Comparison of ENCODE assay signal across 9 cellular contexts in the genomic region with DNA sequence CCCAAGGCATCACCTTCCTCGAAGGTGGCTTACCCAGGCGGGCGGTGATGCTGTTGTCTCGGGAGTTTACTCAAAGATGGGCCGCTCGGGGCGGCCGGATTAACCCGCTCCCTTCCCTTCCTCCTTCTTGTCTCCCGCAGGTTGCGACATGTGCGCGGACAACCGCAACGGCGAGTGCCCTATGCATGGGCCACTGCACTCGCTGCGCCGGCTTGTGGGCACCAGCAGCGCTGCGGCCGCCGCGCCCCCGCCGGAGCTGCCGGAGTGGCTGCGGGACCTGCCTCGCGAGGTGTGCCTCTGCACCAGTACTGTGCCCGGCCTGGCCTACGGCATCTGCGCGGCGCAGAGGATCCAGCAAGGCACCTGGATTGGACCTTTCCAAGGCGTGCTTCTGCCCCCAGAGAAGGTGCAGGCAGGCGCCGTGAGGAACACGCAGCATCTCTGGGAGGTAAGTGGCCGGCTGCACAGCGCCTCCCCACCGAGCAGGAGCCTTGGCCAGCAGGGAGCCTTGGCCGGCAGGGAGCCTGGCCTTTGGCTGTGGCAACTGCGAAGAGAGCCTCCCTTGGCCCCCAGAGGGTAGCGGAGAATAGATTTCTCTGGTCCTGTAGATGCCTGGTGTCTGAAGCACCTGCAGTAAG. TPM values are rescaled to one million over a fixed set of nuclear protein-coding genes. Genes with fewer than 3 reads are reported as not detected.
DNase-seq lines count a peak whose midpoint lies in the region; ATAC-seq and TF ChIP-seq lines count a peak whose summit lies in the region.
"Had no signal": no experiment of that assay in that cellular context is flagged by ENCODE, and none has a peak within 500 bp of the region (broad histone marks: within the 10 kb centered on the region; RNA-seq: fewer than 3 reads in every experiment).

No MANE protein-coding gene starts in this region.

- H3K27ac ChIP-seq in thoracic aorta (peak overlapping the region; percentile 84 to 99), substantia nigra (ENCODE audit: low read depth, low read length, poor library complexity, severe bottlenecking) (no peak overlapping the region)

- H3K27me3 ChIP-seq in thoracic aorta (replicated peaks; ENCODE audit: insufficient read depth), result no peaks in the 10 kb centered on the region

- no peaks in the 10 kb centered on the region for H3K9me3 ChIP-seq in thoracic aorta

- peak overlapping the region; percentile 93 for H3K4me3 ChIP-seq in thoracic aorta

- peaks cover 4 to 53% of the 10 kb centered on the region in 2 donors for H3K4me1 ChIP-seq in thoracic aorta (ENCODE audit: control insufficient read depth in 1 of 2, low read depth in 2 of 2)

- no TSS peak for BruUV-seq in MCF 10A (replicated peaks; lab: Mats Ljungman, UMichigan)

- no peaks in the 10 kb centered on the region for H3K36me3 ChIP-seq in thoracic aorta

- ATAC-seq in thoracic aorta (ENCODE audit: insufficient number of reproducible peaks, low FRiP score, low read depth), result no peak

- DNase-seq in NOMO-1 (lab: John Stamatoyannopoulos, UW; ENCODE audit: unreplicated experiment in 2 of 2) (peak; percentile 19 to 27), NOMO-1 treated with dmso at 0.1 percent for 144 hours (lab: John Stamatoyannopoulos, UW; ENCODE audit: unreplicated experiment) (no peak), MCF 10A (ENCODE audit: unreplicated experiment) (peak; percentile 67), kidney tubule cell (ENCODE audit: low spot score) (peak; percentile 57), thoracic aorta (ENCODE audit: low spot score) (no peak), substantia nigra (lab: John Stamatoyannopoulos, UW) (no peak)
- no peak for DNase-seq in activated naive CD4-positive, alpha-beta T cell treated with Interleukin-2 at 50 U/mL for 16 hours
- no peak for DNase-seq in activated T-cell treated with anti-CD3 and anti-CD28 coated beads, Interleukin-2, amount 50 U/mL, for 24 hours

- POLR2A ChIA-PET in MCF 10A (lab: Yijun Ruan, JAX), result interaction anchor here (0.7 kb wide), 1 partner anchor 50 kb away, joined by 3 read pairs; no protein-coding TSS in a partner anchor

- TF ChIP-seq CTCF in MCF 10A (IDR thresholded peaks at IDR 0.05; ENCODE audit: unreplicated experiment) (no peak), thoracic aorta (IDR thresholded peaks at IDR 0.05) (peak; percentile 48)

- peaks cover 2% of the 10 kb centered on the region for H3K27me3 Mint-ChIP-seq in MCF 10A (ENCODE audit: insufficient read depth, unreplicated experiment)
- H3K27me3 Mint-ChIP-seq in activated T-cell treated with anti-CD3 and anti-CD28 coated beads, Interleukin-2, amount 50 U/mL, for 24 hours, result peaks cover 77% of the 10 kb centered on the region

- intact Hi-C loops in MCF 10A (cut with micrococcal nuclease), result loop anchor here (2.0 to 10.0 kb wide), 2 partner anchors 205 to 245 kb away; no protein-coding TSS in a partner anchor

- peak overlapping the region; percentile 67 for H3K4me3 Mint-ChIP-seq in MCF 10A (ENCODE audit: unreplicated experiment)
- no peak overlapping the region for H3K4me3 Mint-ChIP-seq in activated T-cell treated with anti-CD3 and anti-CD28 coated beads, Interleukin-2, amount 50 U/mL, for 24 hours
- H3K4me3 Mint-ChIP-seq: T-helper 2 cell treated with Interferon-gamma antibody and Interleukin-4, amounts not matched to agents 5 μg/mL and 100 μg/mL, for 36 hours had no signal

- H3K9me3 Mint-ChIP-seq in MCF 10A (ENCODE audit: unreplicated experiment), result no peaks in the 10 kb centered on the region
- H3K9me3 Mint-ChIP-seq in activated T-cell treated with anti-CD3 and anti-CD28 coated beads, Interleukin-2, amount 50 U/mL, for 24 hours, result no peaks in the 10 kb centered on the region
- H3K9me3 Mint-ChIP-seq: T-helper 2 cell treated with Interferon-gamma antibody and Interleukin-4, amounts not matched to agents 5 μg/mL and 100 μg/mL, for 36 hours had no signal

- CTCF ChIA-PET in MCF 10A (lab: Yijun Ruan, JAX), result interaction anchor here (1.0 to 1.1 kb wide), 2 partner anchors 15 to 27 kb away, joined by 3 to 4 read pairs; no protein-coding TSS in a partner anchor

- peaks cover 6% of the 10 kb centered on the region for H3K4me1 Mint-ChIP-seq in MCF 10A (ENCODE audit: insufficient read depth, unreplicated experiment)
- H3K4me1 Mint-ChIP-seq in activated T-cell treated with anti-CD3 and anti-CD28 coated beads, Interleukin-2, amount 50 U/mL, for 24 hours (ENCODE audit: low read depth), result peaks cover 6% of the 10 kb centered on the region

- H3K27ac Mint-ChIP-seq in MCF 10A (ENCODE audit: low read depth, unreplicated experiment), result no peak overlapping the region
- no peak overlapping the region for H3K27ac Mint-ChIP-seq in activated T-cell treated with anti-CD3 and anti-CD28 coated beads, Interleukin-2, amount 50 U/mL, for 24 hours
- H3K27ac Mint-ChIP-seq: T-helper 2 cell treated with Interferon-gamma antibody and Interleukin-4, amounts not matched to agents 5 μg/mL and 100 μg/mL, for 36 hours had no signal

- peaks cover 4% of the 10 kb centered on the region for H3K36me3 Mint-ChIP-seq in MCF 10A (ENCODE audit: insufficient read depth, unreplicated experiment)
- no peaks in the 10 kb centered on the region for H3K36me3 Mint-ChIP-seq in activated T-cell treated with anti-CD3 and anti-CD28 coated beads, Interleukin-2, amount 50 U/mL, for 24 hours (ENCODE audit: low read depth)

RNA-seq across cellular contexts. Expression of gene PRDM6, which starts 10.6 kb away (rescaled TPM):
- total RNA-seq in MCF 10A (2022) (0.98 and 1.3 TPM in 2 replicates), thoracic aorta (10 to 100 TPM; 37.9 to 44.8 TPM)

Comparison
In these comparisons a context has a peak if more than half of its experiments do, and no peak if none do; other contexts are left out.
1. DNase-seq: peak in NOMO-1 (2 of 2), MCF 10A (single experiment) and kidney tubule cell (single experiment); none in NOMO-1 treated with dmso at 0.1 percent for 144 hours (single experiment), thoracic aorta (single experiment), activated naive CD4-positive, alpha-beta T cell treated with Interleukin-2 at 50 U/mL for 16 hours (single experiment), substantia nigra (0 of 49) and activated T-cell treated with anti-CD3 and anti-CD28 coated beads, Interleukin-2, amount 50 U/mL, for 24 hours (single experiment).
2. RNA of gene PRDM6, which starts 10.6 kb away (total RNA-seq): 37.9 to 44.8 TPM in thoracic aorta; 0.98 to 1.3 TPM in MCF 10A; every median in the first group is over 10 times any median in the second.